26 cellular contexts compared by ENCODE assay signal in the genomic region with DNA sequence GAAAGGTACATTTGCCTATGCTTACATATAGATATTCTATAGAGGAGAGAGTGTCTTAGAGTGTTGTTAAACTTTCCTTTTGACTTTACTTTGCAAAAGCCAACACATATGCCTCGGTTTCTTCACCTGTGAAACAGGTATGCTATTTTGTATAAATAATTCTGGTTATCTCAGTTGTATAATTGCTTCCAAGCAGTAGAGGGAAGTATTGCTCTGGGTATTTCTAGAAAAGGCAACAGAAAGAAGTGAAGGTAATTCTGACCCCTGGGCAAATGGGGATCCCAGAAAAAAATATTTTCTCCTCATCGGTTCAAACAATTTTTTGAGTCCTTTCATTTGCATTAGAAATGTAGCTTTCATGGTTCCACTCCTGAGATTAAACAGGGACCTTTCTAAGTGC.
DNase-seq lines count a peak whose midpoint lies in the region; ATAC-seq, FAIRE-seq and TF ChIP-seq lines count a peak whose summit lies in the region.
"Had no signal": no experiment of that assay in that cellular context is flagged by ENCODE, and none has a peak within 500 bp of the region (broad histone marks: within the 10 kb centered on the region; RNA-seq: fewer than 3 reads in every experiment).

No MANE protein-coding gene starts in this region.

- no peaks in the 10 kb centered on the region for H3K27me3 Mint-ChIP-seq in brain
- H3K27me3 Mint-ChIP-seq: stimulated activated naive CD8-positive, alpha-beta T cell treated with anti-CD3 and anti-CD28 coated beads, Interleukin-15, amount 100 ng/mL, for 72 hours had no signal

- H3K4me3 Mint-ChIP-seq in brain, result no peak overlapping the region
- H3K4me3 Mint-ChIP-seq: activated CD8-positive, alpha-beta T cell treated with anti-CD3 and anti-CD28 coated beads for 36 hours; dendritic cell treated with granulocyte-macrophage colony-stimulating factor and Interleukin-4, amounts not matched to agents 40 ng/mL and 50 ng/mL, for 4 days; HFFc6; naive thymus-derived CD4-positive, alpha-beta T cell; stimulated activated naive CD8-positive, alpha-beta T cell treated with anti-CD3 and anti-CD28 coated beads, Interleukin-15, amount 100 ng/mL, for 72 hours had no signal

- no peaks in the 10 kb centered on the region for H3K36me3 Mint-ChIP-seq in brain
- H3K36me3 Mint-ChIP-seq: activated naive CD4-positive, alpha-beta T cell treated with anti-CD3 and anti-CD28 coated beads, Interleukin-2, amount 50 U/mL, for 72 hours; naive thymus-derived CD4-positive, alpha-beta T cell had no signal

- H3K27ac ChIP-seq in small intestine (ENCODE audit: low read depth in 1 of 2, low read length in 1 of 2), result no peak overlapping the region
- H3K27ac ChIP-seq: BLaER1 treated with 17β-estradiol and CSF1 and Interleukin-3, amounts not matched to agents 10 nM and 100 nM; esophagus muscularis mucosa; gastrocnemius medialis; SK-N-MC had no signal

- no peak overlapping the region for H3K4me3 ChIP-seq in small intestine (ENCODE audit: low read depth in 1 of 2, low read length in 2 of 2)
- H3K4me3 ChIP-seq: BLaER1 treated with 17β-estradiol and CSF1 and Interleukin-3, amounts not matched to agents 10 nM and 100 nM; esophagus muscularis mucosa; gastrocnemius medialis; SK-N-MC had no signal

- peaks cover 0 to 2% (median 0%) of the 10 kb centered on the region in 5 experiments for H3K9me3 Mint-ChIP-seq in brain
- H3K9me3 Mint-ChIP-seq: activated CD8-positive, alpha-beta T cell treated with anti-CD3 and anti-CD28 coated beads for 36 hours; activated naive CD4-positive, alpha-beta T cell treated with anti-CD3 and anti-CD28 coated beads, Interleukin-2, amount 50 U/mL, for 72 hours; activated T-helper 2 cell treated with anti-CD3 and anti-CD28 coated beads, Interferon-gamma antibody, Interleukin-2, Interleukin-4, amounts not matched to agents 10 μg/mL and 5 μg/mL and 100 μg/mL, durations not matched to agents 14 hours and 24 hours and 36 hours; dendritic cell treated with granulocyte-macrophage colony-stimulating factor and Interleukin-4, amounts not matched to agents 40 ng/mL and 50 ng/mL, for 4 days; HFFc6; stimulated activated naive CD8-positive, alpha-beta T cell treated with anti-CD3 and anti-CD28 coated beads, Interleukin-15, amount 100 ng/mL, for 72 hours had no signal

- H3K4me1 Mint-ChIP-seq in brain, result peaks cover 16% of the 10 kb centered on the region

- ATAC-seq in HG02623 (IDR thresholded peaks at IDR 0.05; ENCODE audit: unreplicated experiment), result no peak
- ATAC-seq: activated CD8-positive, alpha-beta T cell treated with anti-CD3 and anti-CD28 coated beads for 36 hours; activated naive CD4-positive, alpha-beta T cell treated with anti-CD3 and anti-CD28 coated beads, Interleukin-2, amount 50 U/mL, for 72 hours; gastrocnemius medialis; naive thymus-derived CD4-positive, alpha-beta T cell; stimulated activated naive CD8-positive, alpha-beta T cell treated with anti-CD3 and anti-CD28 coated beads, Interleukin-15, amount 100 ng/mL, for 72 hours had no signal

- TF ChIP-seq CTCF in LNCAP (IDR thresholded peaks at IDR 0.05), result peak; percentile 28; the same call in 1 of the 2 replicates
- TF ChIP-seq CTCF in brain (conservative IDR thresholded peaks at IDR 0.05), result peak; percentile 31 to 39

- H3K4me1 ChIP-seq in small intestine (ENCODE audit: control insufficient read depth in 2 of 2, insufficient read depth in 1 of 2, low read depth in 1 of 2, low read length in 1 of 2), result no peaks in the 10 kb centered on the region

- H3K27ac Mint-ChIP-seq in brain, result no peak overlapping the region
- H3K27ac Mint-ChIP-seq: activated CD8-positive, alpha-beta T cell treated with anti-CD3 and anti-CD28 coated beads for 36 hours; activated naive CD4-positive, alpha-beta T cell treated with anti-CD3 and anti-CD28 coated beads, Interleukin-2, amount 50 U/mL, for 72 hours; activated T-helper 2 cell treated with anti-CD3 and anti-CD28 coated beads, Interferon-gamma antibody, Interleukin-2, Interleukin-4, amounts not matched to agents 10 μg/mL and 5 μg/mL and 100 μg/mL, durations not matched to agents 14 hours and 24 hours and 36 hours; dendritic cell treated with granulocyte-macrophage colony-stimulating factor and Interleukin-4, amounts not matched to agents 40 ng/mL and 50 ng/mL, for 4 days; HFFc6; naive thymus-derived CD4-positive, alpha-beta T cell; stimulated activated naive CD8-positive, alpha-beta T cell treated with anti-CD3 and anti-CD28 coated beads, Interleukin-15, amount 100 ng/mL, for 72 hours had no signal

- FAIRE-seq in small intestine (lab: Jason Lieb, UNC), result no peak

- no peaks in the 10 kb centered on the region for H3K27me3 ChIP-seq in small intestine (ENCODE audit: control insufficient read depth in 2 of 2, insufficient read depth in 2 of 2, low read length in 2 of 2)
- H3K27me3 ChIP-seq: BLaER1 treated with 17β-estradiol and CSF1 and Interleukin-3, amounts not matched to agents 10 nM and 100 nM; esophagus muscularis mucosa; gastrocnemius medialis had no signal

- H3K36me3 ChIP-seq in small intestine (ENCODE audit: control insufficient read depth in 2 of 2, insufficient read depth in 2 of 2, low read length in 2 of 2), result no peaks in the 10 kb centered on the region
- H3K36me3 ChIP-seq: BLaER1 treated with 17β-estradiol and CSF1 and Interleukin-3, amounts not matched to agents 10 nM and 100 nM; esophagus muscularis mucosa; gastrocnemius medialis had no signal

- DNase-seq in NOMO-1 treated with DMSO at 0.1 percent for 48 hours (lab: John Stamatoyannopoulos, UW; ENCODE audit: unreplicated experiment), result peak; percentile 40
- DNase-seq in NOMO-1 treated with dmso at 0.1 percent for 144 hours (lab: John Stamatoyannopoulos, UW; ENCODE audit: unreplicated experiment), result no peak
- peak; percentile 14 for DNase-seq in small intestine
- no peak for DNase-seq in stimulated activated CD4-positive, alpha-beta T cell treated with anti-CD3 and anti-CD28 coated beads, Interleukin-4, amount 100 ng/mL, for 24 hours
- DNase-seq: activated CD8-positive, alpha-beta T cell treated with anti-CD3 and anti-CD28 coated beads for 36 hours; EL; gastrocnemius medialis; HFFc6; hypothalamus; midbrain; naive thymus-derived CD4-positive, alpha-beta T cell; NCI-H526; occipital lobe; RPMI8226; stimulated activated CD8-positive, alpha-beta memory T cell treated with anti-CD3 and anti-CD28 coated beads, Interleukin-4, amount 100 ng/mL, for 48 hours; stimulated activated naive CD8-positive, alpha-beta T cell treated with anti-CD3 and anti-CD28 coated beads, Interleukin-15, amount 100 ng/mL, for 72 hours; T-helper 2 cell had no signal

- 36 to 64% (median 39%) methylated on average over 2 of the region's 2 CpGs for WGBS in small intestine, 3 donors

- no peaks in the 10 kb centered on the region for H3K9me3 ChIP-seq in small intestine (ENCODE audit: control insufficient read depth, low read depth)
- H3K9me3 ChIP-seq: BLaER1 treated with 17β-estradiol and CSF1 and Interleukin-3, amounts not matched to agents 10 nM and 100 nM; esophagus muscularis mucosa; gastrocnemius medialis had no signal

Comparison
In these comparisons a context has a peak if more than half of its experiments do, and no peak if none do; other contexts are left out.
1. DNase-seq: peak in NOMO-1 treated with DMSO at 0.1 percent for 48 hours (single experiment) and small intestine (single experiment); none in NOMO-1 treated with dmso at 0.1 percent for 144 hours (single experiment) and stimulated activated CD4-positive, alpha-beta T cell treated with anti-CD3 and anti-CD28 coated beads, Interleukin-4, amount 100 ng/mL, for 24 hours (single experiment).